ENCODE assay signal across 14 cellular contexts in the genomic region with DNA sequence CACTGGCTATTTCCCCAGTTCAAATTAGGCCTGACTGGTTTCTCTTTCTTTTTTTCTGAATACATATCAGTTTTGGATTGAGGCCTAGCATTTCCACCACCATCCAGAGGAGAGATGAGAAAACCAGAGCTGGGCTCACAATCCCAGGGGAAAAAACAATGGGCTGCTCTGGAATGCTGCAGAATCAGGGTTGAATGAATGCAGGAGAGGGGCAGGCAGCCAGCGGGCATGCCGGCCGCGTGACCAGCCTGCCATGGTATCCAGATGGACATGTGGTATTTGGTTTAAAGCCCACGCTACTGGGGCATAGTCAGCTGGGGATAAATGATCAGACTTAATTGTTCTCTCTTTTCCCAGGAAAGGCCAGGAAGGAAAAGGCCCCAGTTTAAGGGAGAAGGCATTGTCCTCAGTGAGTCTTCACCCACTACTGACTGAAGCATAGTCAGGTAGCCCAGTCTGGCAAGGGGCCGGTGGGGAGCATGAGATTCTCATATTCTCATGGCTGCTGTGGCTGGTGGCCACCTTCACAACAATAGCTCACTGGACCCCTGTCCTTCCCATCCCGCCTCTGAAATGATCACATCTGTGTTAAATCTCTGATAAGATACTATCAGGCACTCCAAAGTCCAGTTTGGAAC. TPM values are rescaled to one million over a fixed set of nuclear protein-coding genes. Genes with fewer than 3 reads are reported as not detected.
DNase-seq lines count a peak whose midpoint lies in the region; ATAC-seq and TF ChIP-seq lines count a peak whose summit lies in the region.
"Had no signal": no experiment of that assay in that cellular context is flagged by ENCODE, and none has a peak within 500 bp of the region (broad histone marks: within the 10 kb centered on the region; RNA-seq: fewer than 3 reads in every experiment).

No MANE protein-coding gene starts in this region.

- no peak overlapping the region for H3K27ac ChIP-seq in CD4-positive, alpha-beta T cell (ENCODE audit: low read depth, low read length)
- no peak overlapping the region for H3K27ac ChIP-seq in GM23248
- H3K27ac ChIP-seq in testis, result no peak overlapping the region
- H3K27ac ChIP-seq: coronary artery, tibial artery had no signal

- ATAC-seq in CD4-positive, alpha-beta T cell (ENCODE audit: poor library complexity), result no peak
- ATAC-seq in left lobe of liver (no peak), HG03342 (IDR thresholded peaks at IDR 0.05; ENCODE audit: unreplicated experiment) (no peak)

- intact Hi-C loops in CD4-positive, alpha-beta T cell (cut with DNase I, micrococcal nuclease), result no loop called here
- intact Hi-C loops in activated T-helper 1 cell treated with anti-CD3 and anti-CD28 coated beads, Interleukin-12 subunit alpha, Interleukin-12 subunit beta, Interleukin-2, Interleukin-4 antibody, amounts not matched to agents 30 ng/mL and 10 ng/mL and 1 ng/mL, durations not matched to agents 14 hours and 24 hours and 36 hours (cut with micrococcal nuclease), result no loop called here
- intact Hi-C loops in head of caudate nucleus (cut with DNase I), result no loop called here
- intact Hi-C loops in testis (cut with DNase I; ENCODE audit: low total_unique reads), result no loop called here

- H3K9me3 Mint-ChIP-seq in CD4-positive, alpha-beta T cell, result no peaks in the 10 kb centered on the region
- no peaks in the 10 kb centered on the region for H3K9me3 Mint-ChIP-seq in activated T-helper 1 cell treated with anti-CD3 and anti-CD28 coated beads, Interleukin-12 subunit alpha, Interleukin-12 subunit beta, Interleukin-2, Interleukin-4 antibody, amounts not matched to agents 30 ng/mL and 10 ng/mL and 1 ng/mL, durations not matched to agents 14 hours and 24 hours and 36 hours
- H3K9me3 Mint-ChIP-seq: nephron progenitor cell had no signal

- POLR2A ChIA-PET in CD4-positive, alpha-beta T cell (lab: Charles Lee), result interaction anchor here (0.6 to 1.2 kb wide), 6 partner anchors 13 to 284 kb away, joined by 3 to 7 read pairs (median 4); no protein-coding TSS in a partner anchor

- no peak for TF ChIP-seq POLR2A in testis (IDR thresholded peaks at IDR 0.05)

- no peaks in the 10 kb centered on the region for H4K20me1 ChIP-seq in GM23248 (ENCODE audit: insufficient read depth)

- in situ Hi-C loops in GM23248 (cut with MboI), result no loop called here

- no peaks in the 10 kb centered on the region for H3K9me3 ChIP-seq in CD4-positive, alpha-beta T cell (ENCODE audit: control insufficient read depth, low read length)
- H3K9me3 ChIP-seq in GM23248 (ENCODE audit: low read depth) (no peaks in the 10 kb centered on the region), testis (no peaks in the 10 kb centered on the region)
- H3K9me3 ChIP-seq: tibial artery had no signal

- H3K36me3 ChIP-seq in GM23248 (ENCODE audit: low read depth) (no peaks in the 10 kb centered on the region), testis (ENCODE audit: low read depth, missing control alignments) (no peaks in the 10 kb centered on the region)
- H3K36me3 ChIP-seq: tibial artery had no signal

- WGBS in GM23248 (ENCODE audit: low coverage in 1 of 2, low lambda C conversion rate in 2 of 2, missing lambda C conversion rate in 2 of 2), 2 experiments, result 85 to 88% methylated on average over 6 to 7 of the region's 7 CpGs
- WGBS in testis, 2 donors, result 85 to 93% methylated on average over 7 of the region's 7 CpGs

- no peak overlapping the region for H3K9ac ChIP-seq in GM23248

- peaks cover 35% of the 10 kb centered on the region for H3K4me1 Mint-ChIP-seq in CD4-positive, alpha-beta T cell (ENCODE audit: low read depth)
- peaks cover 41% of the 10 kb centered on the region for H3K4me1 Mint-ChIP-seq in activated T-helper 1 cell treated with anti-CD3 and anti-CD28 coated beads, Interleukin-12 subunit alpha, Interleukin-12 subunit beta, Interleukin-2, Interleukin-4 antibody, amounts not matched to agents 30 ng/mL and 10 ng/mL and 1 ng/mL, durations not matched to agents 14 hours and 24 hours and 36 hours (ENCODE audit: low read depth)

- CTCF ChIA-PET in CD4-positive, alpha-beta T cell (lab: Charles Lee), result interaction anchor here (1.5 kb wide), 1 partner anchor 35 kb away, joined by 3 read pairs; no protein-coding TSS in a partner anchor

- H3K27ac Mint-ChIP-seq in CD4-positive, alpha-beta T cell, result peak overlapping the region; percentile 84
- peak overlapping the region; percentile 86 for H3K27ac Mint-ChIP-seq in activated T-helper 1 cell treated with anti-CD3 and anti-CD28 coated beads, Interleukin-12 subunit alpha, Interleukin-12 subunit beta, Interleukin-2, Interleukin-4 antibody, amounts not matched to agents 30 ng/mL and 10 ng/mL and 1 ng/mL, durations not matched to agents 14 hours and 24 hours and 36 hours
- H3K27ac Mint-ChIP-seq: nephron progenitor cell had no signal

- H3K27me3 Mint-ChIP-seq in CD4-positive, alpha-beta T cell, result no peaks in the 10 kb centered on the region
- H3K27me3 Mint-ChIP-seq in activated T-helper 1 cell treated with anti-CD3 and anti-CD28 coated beads, Interleukin-12 subunit alpha, Interleukin-12 subunit beta, Interleukin-2, Interleukin-4 antibody, amounts not matched to agents 30 ng/mL and 10 ng/mL and 1 ng/mL, durations not matched to agents 14 hours and 24 hours and 36 hours (ENCODE audit: insufficient read depth), result peaks cover 3% of the 10 kb centered on the region

- H3K4me3 ChIP-seq in GM23248 (no peak overlapping the region), testis (no peak overlapping the region)
- H3K4me3 ChIP-seq: coronary artery, skin epidermis, tibial artery had no signal

- no peaks in the 10 kb centered on the region for H3K27me3 ChIP-seq in CD4-positive, alpha-beta T cell (ENCODE audit: control insufficient read depth, insufficient read depth, low read length)
- H3K27me3 ChIP-seq in GM23248 (replicated peaks; ENCODE audit: insufficient read depth) (no peaks in the 10 kb centered on the region), testis (no peaks in the 10 kb centered on the region)
- H3K27me3 ChIP-seq: tibial artery had no signal

- no peak overlapping the region for H2AFZ ChIP-seq in GM23248

- no peak for TF ChIP-seq CTCF in CD4-positive, alpha-beta T cell (IDR thresholded peaks at IDR 0.05)
- no peak for TF ChIP-seq CTCF in testis (IDR thresholded peaks at IDR 0.05)

- H3F3A ChIP-seq in GM23248 (ENCODE audit: insufficient read depth), result no peaks in the 10 kb centered on the region

- no peaks in the 10 kb centered on the region for H3K9me2 ChIP-seq in GM23248 (ENCODE audit: insufficient read depth)

- no peaks in the 10 kb centered on the region for H3K4me1 ChIP-seq in GM23248 (ENCODE audit: insufficient read depth)
- no peaks in the 10 kb centered on the region for H3K4me1 ChIP-seq in testis
- H3K4me1 ChIP-seq: tibial artery had no signal

- no peak overlapping the region for H3K4me2 ChIP-seq in GM23248 (ENCODE audit: unreplicated experiment)

- no peaks in the 10 kb centered on the region for H3K36me3 Mint-ChIP-seq in CD4-positive, alpha-beta T cell (ENCODE audit: low read depth)
- H3K36me3 Mint-ChIP-seq in activated T-helper 1 cell treated with anti-CD3 and anti-CD28 coated beads, Interleukin-12 subunit alpha, Interleukin-12 subunit beta, Interleukin-2, Interleukin-4 antibody, amounts not matched to agents 30 ng/mL and 10 ng/mL and 1 ng/mL, durations not matched to agents 14 hours and 24 hours and 36 hours (ENCODE audit: low read depth), result no peaks in the 10 kb centered on the region

- no peaks in the 10 kb centered on the region for H3K79me2 ChIP-seq in GM23248 (ENCODE audit: insufficient read depth)

- peak; percentile 23 for DNase-seq in AG20443 (ENCODE audit: low spot score)
- DNase-seq in CD4-positive, alpha-beta T cell, result no peak
- DNase-seq in activated T-helper 1 cell treated with anti-CD3 and anti-CD28 coated beads, Interleukin-12 subunit alpha, Interleukin-12 subunit beta, Interleukin-2, Interleukin-4 antibody, amounts not matched to agents 30 ng/mL and 10 ng/mL and 1 ng/mL, durations not matched to agents 14 hours and 24 hours and 36 hours (ENCODE audit: low spot score), result no peak
- DNase-seq in head of caudate nucleus, result peak in 25 of 42 donors; percentile 8 to 67 (median 33)
- no peak for DNase-seq in GM23248
- no peak for DNase-seq in left lobe of liver (ENCODE audit: low spot score)
- DNase-seq in testis, result no peak
- DNase-seq: DMS 273 treated with DMSO at 0.1 percent for 48 hours, NCI-H1048, nephron progenitor cell, tibial artery had no signal

- no peak overlapping the region for H3K4me3 Mint-ChIP-seq in CD4-positive, alpha-beta T cell
- H3K4me3 Mint-ChIP-seq in activated T-helper 1 cell treated with anti-CD3 and anti-CD28 coated beads, Interleukin-12 subunit alpha, Interleukin-12 subunit beta, Interleukin-2, Interleukin-4 antibody, amounts not matched to agents 30 ng/mL and 10 ng/mL and 1 ng/mL, durations not matched to agents 14 hours and 24 hours and 36 hours, result peak overlapping the region; percentile 64
- H3K4me3 Mint-ChIP-seq: nephron progenitor cell had no signal

RNA-seq across cellular contexts. Expression of gene RHOT1, which starts 38.7 kb away (rescaled TPM):
- 10 to 100 TPM; 12.9 to 13.1 TPM for total RNA-seq in CD4-positive, alpha-beta T cell
- 25.9 and 27.2 TPM in 2 replicates for total RNA-seq in activated T-helper 1 cell treated with anti-CD3 and anti-CD28 coated beads, Interleukin-12 subunit alpha, Interleukin-12 subunit beta, Interleukin-2, Interleukin-4 antibody, amounts not matched to agents 30 ng/mL and 10 ng/mL and 1 ng/mL, durations not matched to agents 14 hours and 24 hours and 36 hours
- 31.9 and 54.9 TPM in 2 replicates for total RNA-seq in GM23248 (2014; rRNA removed; shearing (Covaris generic))
- 25.2 and 26.9 TPM in 2 replicates for polyA plus RNA-seq in GM23248 (2016; fragmentation: Nextera tagmentation; extraction: Ambion mirVana)
- 12.5 TPM for total RNA-seq in left lobe of liver
- 10 to 100 TPM; 51.3 to 60.6 TPM for total RNA-seq in testis
- polyA plus RNA-seq in testis (ENCODE audit: insufficient read depth, low read depth, low replicate concordance), result 42.6 TPM

Comparison
In these comparisons a context has a peak if more than half of its experiments do, and no peak if none do; other contexts are left out.
1. DNase-seq: peak in AG20443 (single experiment) and head of caudate nucleus (25 of 42); none in CD4-positive, alpha-beta T cell (0 of 10), activated T-helper 1 cell treated with anti-CD3 and anti-CD28 coated beads, Interleukin-12 subunit alpha, Interleukin-12 subunit beta, Interleukin-2, Interleukin-4 antibody, amounts not matched to agents 30 ng/mL and 10 ng/mL and 1 ng/mL, durations not matched to agents 14 hours and 24 hours and 36 hours (single experiment), GM23248 (single experiment), left lobe of liver (single experiment) and testis (single experiment).